In genomic region chr10:30374353-30374752, GRCh38 we compare ENCODE assay signal across 13 cellular contexts. TPM values are rescaled to one million over a fixed set of nuclear protein-coding genes. Genes with fewer than 3 reads are reported as not detected.
DNase-seq lines count a peak whose midpoint lies in the region; ATAC-seq, FAIRE-seq and TF ChIP-seq lines count a peak whose summit lies in the region.
"Had no signal": no experiment of that assay in that cellular context is flagged by ENCODE, and none has a peak within 500 bp of the region (broad histone marks: within the 10 kb centered on the region; RNA-seq: fewer than 3 reads in every experiment).

No MANE protein-coding gene starts in this region.

- no peak overlapping the region for H4K91ac ChIP-seq in neuronal stem cell (ENCODE audit: low read depth, low read length, poor library complexity)

- H3K27me3 ChIP-seq in HepG2 (ENCODE audit: control insufficient read depth in 1 of 2, insufficient read depth in 2 of 2, low read length in 2 of 2) = peaks cover 0 to 19% of the 10 kb centered on the region in 2 experiments; a peak in 4 of 5 replicates
- H3K27me3 ChIP-seq in right lobe of liver = no peaks in the 10 kb centered on the region
- H3K27me3 ChIP-seq in neuronal stem cell (ENCODE audit: control insufficient read depth in 3 of 3, insufficient read depth in 3 of 3, low read depth in 1 of 3, low read length in 3 of 3) = peaks cover 0 to 13% (median 0%) of the 10 kb centered on the region in 3 experiments
- H3K27me3 ChIP-seq in suprapubic skin = no peaks in the 10 kb centered on the region

- H4K20me1 ChIP-seq in HepG2 (ENCODE audit: insufficient read depth, low read length) = no peaks in the 10 kb centered on the region

- H3K4me1 ChIP-seq in HepG2 (ENCODE audit: insufficient read depth, low read length) (no peaks in the 10 kb centered on the region), right lobe of liver (no peaks in the 10 kb centered on the region), neuronal stem cell (ENCODE audit: control insufficient read depth in 2 of 2, insufficient read depth in 1 of 2, low read depth in 1 of 2, low read length in 2 of 2) (peaks cover 0 to 6% of the 10 kb centered on the region in 2 donors), suprapubic skin (no peaks in the 10 kb centered on the region)
- H3K4me1 ChIP-seq: parathyroid adenoma had no signal

- no peak overlapping the region for H3K23ac ChIP-seq in neuronal stem cell (ENCODE audit: low read depth, low read length, poor library complexity)

- H4K8ac ChIP-seq in neuronal stem cell (ENCODE audit: low read depth, low read length) = no peak overlapping the region

- H2AFZ ChIP-seq in HepG2 (ENCODE audit: low read length) (no peak overlapping the region), neuronal stem cell (ENCODE audit: low read length) (no peak overlapping the region)
- H2AFZ ChIP-seq: parathyroid adenoma had no signal

- H3K27ac ChIP-seq in HepG2 (ENCODE audit: extremely low read length, insufficient read depth, low read length) (no peak overlapping the region), right lobe of liver (no peak overlapping the region), neuronal stem cell (replicated peaks; ENCODE audit: low read length) (no peak overlapping the region), suprapubic skin (no peak overlapping the region)
- H3K27ac ChIP-seq: parathyroid adenoma had no signal

- 13% methylated on average over 6 of the region's 6 CpGs for WGBS in HepG2 (ENCODE audit: low lambda C conversion rate)
- WGBS in right lobe of liver (ENCODE audit: insufficient coverage, low coverage, low lambda C conversion rate, missing lambda C conversion rate) = 70% methylated on average over 5 of the region's 6 CpGs
- no CpG with 5 or more reads among the region's 6 CpGs for WGBS in neuronal stem cell (ENCODE audit: extremely low coverage in 2 of 2, insufficient read length in 2 of 2, insufficient replicate concordance in 1 of 2), 2 donors
- 96% methylated on average over 6 of the region's 6 CpGs for WGBS in suprapubic skin

- no peaks in the 10 kb centered on the region for H3K36me3 ChIP-seq in HepG2 (replicated peaks in 1 of 2; ENCODE audit: control insufficient read depth in 1 of 2, insufficient read depth in 2 of 2, low read length in 2 of 2)
- no peaks in the 10 kb centered on the region for H3K36me3 ChIP-seq in right lobe of liver
- H3K36me3 ChIP-seq in neuronal stem cell (replicated peaks in 1 of 2; ENCODE audit: control insufficient read depth in 2 of 2, insufficient read depth in 2 of 2, low read length in 2 of 2) = no peaks in the 10 kb centered on the region
- H3K36me3 ChIP-seq in suprapubic skin = no peaks in the 10 kb centered on the region
- H3K36me3 ChIP-seq: HAP-1 had no signal

- TF ChIP-seq RAD21 in HepG2 (CRISPR knock-in tag; IDR thresholded peaks at IDR 0.05) = no peak

- no peak for FAIRE-seq in HepG2 (lab: Jason Lieb, UNC)

- TF ChIP-seq POLR2A in HepG2 (IDR thresholded peaks at IDR 0.05; ENCODE audit: insufficient read depth in 1 of 2, low read depth in 2 of 2, low read length in 2 of 2) (no peak), right lobe of liver (IDR thresholded peaks at IDR 0.05) (no peak), suprapubic skin (IDR thresholded peaks at IDR 0.05) (no peak)

- intact Hi-C loops in HepG2 (cut with micrococcal nuclease; ENCODE audit: unreplicated experiment) = no loop called here
- intact Hi-C loops in right lobe of liver (cut with DNase I) = no loop called here

- ATAC-seq in HepG2 = no peak
- no peak for ATAC-seq in right lobe of liver
- no peak for ATAC-seq in HG02870 (IDR thresholded peaks at IDR 0.05; ENCODE audit: unreplicated experiment)

- no peaks in the 10 kb centered on the region for H3K79me2 ChIP-seq in HepG2 (ENCODE audit: insufficient read depth, low read length)
- H3K79me2 ChIP-seq: parathyroid adenoma had no signal

- H3K4me3 ChIP-seq in HepG2 (replicated peaks in 1 of 3; ENCODE audit: insufficient read depth in 1 of 3, low read depth in 2 of 3, low read length in 3 of 3) (no peak overlapping the region), right lobe of liver (no peak overlapping the region), neuronal stem cell (ENCODE audit: low read length in 2 of 2) (no peak overlapping the region), suprapubic skin (no peak overlapping the region)
- H3K4me3 ChIP-seq: HAP-1 had no signal

- peaks cover under 1% of the 10 kb centered on the region for H3K79me1 ChIP-seq in neuronal stem cell (ENCODE audit: low read depth, low read length)

- H3K4ac ChIP-seq in neuronal stem cell (ENCODE audit: low read length) = no peak overlapping the region

- H3K4me2 ChIP-seq in HepG2 (ENCODE audit: low read depth, low read length) = no peak overlapping the region
- no peak overlapping the region for H3K4me2 ChIP-seq in neuronal stem cell (ENCODE audit: insufficient read depth, low read length, poor library complexity, severe bottlenecking)

- no peak overlapping the region for H2BK15ac ChIP-seq in neuronal stem cell (ENCODE audit: low read length)

- H2BK120ac ChIP-seq in neuronal stem cell (ENCODE audit: low read depth, low read length) = no peak overlapping the region

- BruUV-seq in HepG2 (replicated peaks; lab: Mats Ljungman, UMichigan) = no TSS peak

- no peak for TF ChIP-seq EP300 in HepG2 (IDR thresholded peaks at IDR 0.05; ENCODE audit: low read depth in 2 of 2, low read length in 2 of 2)
- no peak for TF ChIP-seq EP300 in HepG2 (CRISPR knock-in tag; IDR thresholded peaks at IDR 0.05; ENCODE audit: borderline replicate concordance)
- TF ChIP-seq EP300 in suprapubic skin (IDR thresholded peaks at IDR 0.05) = no peak

- peak; percentile 27 for DNase-seq in HepG2 (ENCODE audit: low spot score)
- no peak for DNase-seq in right lobe of liver
- peak; percentile 67 for DNase-seq in NAMALWA (ENCODE audit: low spot score)
- DNase-seq in ecto neural progenitor cell (ENCODE audit: low spot score) = peak; percentile 57
- DNase-seq in neuronal stem cell (ENCODE audit: low spot score) = no peak
- DNase-seq in NOMO-1 (lab: John Stamatoyannopoulos, UW; ENCODE audit: unreplicated experiment in 2 of 2) = no peak
- DNase-seq in suprapubic skin (ENCODE audit: low spot score in 2 of 2) = no peak
- DNase-seq: activated CD4-positive, CD25-positive, alpha-beta regulatory T cell treated with anti-CD3 and anti-CD28 coated beads, Interleukin-2, amount 50 U/mL, for 72 hours; activated T-cell treated with anti-CD3 and anti-CD28 coated beads, Interleukin-2, amount 50 U/mL, for 4 hours; Calu3 had no signal

- CTCF ChIA-PET in HepG2 (lab: Yijun Ruan, JAX; ENCODE audit: low intra/inter-chr PET ratio, low total read pairs) = no interaction called here

- no peak overlapping the region for H2AK5ac ChIP-seq in neuronal stem cell (ENCODE audit: low read depth, low read length)

- in situ Hi-C loops in HepG2 (cut with HindIII; ENCODE audit: extremely low pct_ligation_motif_present, low pct_unique_long_range_greater_than_20kb) = no loop called here

- H3K18ac ChIP-seq in neuronal stem cell (ENCODE audit: low read length) = peak overlapping the region; percentile 11

- no peak overlapping the region for H2BK5ac ChIP-seq in neuronal stem cell (ENCODE audit: low read length)

- H2BK12ac ChIP-seq in neuronal stem cell (ENCODE audit: low read length) = no peak overlapping the region

- TF ChIP-seq CTCF in HepG2 (CRISPR knock-in tag; IDR thresholded peaks at IDR 0.05) (no peak), right lobe of liver (IDR thresholded peaks at IDR 0.05) (no peak), suprapubic skin (IDR thresholded peaks at IDR 0.05) (no peak)

- POLR2A ChIA-PET in HepG2 (lab: Yijun Ruan, JAX) = no interaction called here

- H3K9ac ChIP-seq in HepG2 (ENCODE audit: insufficient read depth, low read depth, low read length) = no peak overlapping the region
- no peak overlapping the region for H3K9ac ChIP-seq in neuronal stem cell (ENCODE audit: low read depth, low read length, poor library complexity)
- H3K9ac ChIP-seq: parathyroid adenoma had no signal

- H3K9me3 ChIP-seq in HepG2 (ENCODE audit: low read length) (no peaks in the 10 kb centered on the region), right lobe of liver (no peaks in the 10 kb centered on the region), neuronal stem cell (replicated peaks in 1 of 2; ENCODE audit: control insufficient read depth in 2 of 2, insufficient read depth in 1 of 2, low read depth in 1 of 2, low read length in 2 of 2) (no peaks in the 10 kb centered on the region), suprapubic skin (no peaks in the 10 kb centered on the region)
- H3K9me3 ChIP-seq: HAP-1 had no signal

- H3K14ac ChIP-seq in neuronal stem cell (ENCODE audit: low read length) = no peak overlapping the region

RNA-seq across cellular contexts. Expression of gene MTPAP, which starts 25.3 kb away (rescaled TPM):
- total RNA-seq in HepG2 (2016; rRNA removed; fragmentation: Illumina TruSeq; extraction: Trizol) (31.0 and 42.4 TPM in 2 replicates), right lobe of liver (10 to 100 TPM in 4 of 6 experiments, 1 to 10 TPM in 2; 7.6 to 13.9 (median 11.9) TPM), suprapubic skin (10 to 100 TPM; 17.7 to 25.7 (median 18.2) TPM)
- total RNA-seq in HepG2 (2016; cell fraction: cytosol; rRNA removed; fragmentation: Illumina TruSeq; extraction: Trizol; ENCODE audit: low read depth) = 19.8 and 20.0 TPM in 2 replicates
- 33.3 and 39.6 TPM in 2 replicates for total RNA-seq in HepG2 (2016; cell fraction: insoluble cytoplasmic fraction; rRNA removed; fragmentation: Illumina TruSeq; extraction: Trizol)
- 40.8 and 45.4 TPM in 2 replicates for total RNA-seq in HepG2 (2016; cell fraction: membrane; rRNA removed; fragmentation: Illumina TruSeq; extraction: Trizol)
- 24.1 and 24.9 TPM in 2 replicates for total RNA-seq in HepG2 (2016; cell fraction: nucleus; rRNA removed; fragmentation: Illumina TruSeq; extraction: Trizol)
- 9.4 and 10.0 TPM in 2 replicates for polyA plus RNA-seq in HepG2 (2011; rRNA removed)
- polyA plus RNA-seq in HepG2 (2011; cell fraction: cytosol; rRNA removed) = 3.6 and 5.5 TPM in 2 replicates
- 4.6 and 6.1 TPM in 2 replicates for polyA plus RNA-seq in HepG2 (2011; cell fraction: nucleus; rRNA removed)
- 13.2 and 15.9 TPM in 2 replicates for polyA plus RNA-seq in HepG2 (2012)
- 7.6 and 8.0 TPM in 2 replicates for polyA plus RNA-seq in HepG2 (2016; cell fraction: cytosol; fragmentation: Illumina TruSeq; extraction: Trizol; ENCODE audit: low read depth)
- 20.6 and 21.5 TPM in 2 replicates for polyA plus RNA-seq in HepG2 (2016; cell fraction: insoluble cytoplasmic fraction; fragmentation: Illumina TruSeq; extraction: Trizol; ENCODE audit: low read depth)
- 11.0 TPM in 2 replicates for polyA plus RNA-seq in HepG2 (2016; cell fraction: membrane; fragmentation: Illumina TruSeq; extraction: Trizol; ENCODE audit: low read depth)
- polyA plus RNA-seq in HepG2 (2016; cell fraction: nucleus; fragmentation: Illumina TruSeq; extraction: Trizol; ENCODE audit: insufficient read depth, low read depth) = 26.2 and 26.7 TPM in 2 replicates
- polyA minus RNA-seq in HepG2 (2011; rRNA and poly(A)+ RNA removed; ENCODE audit: low replicate concordance) = 1.9 and 8.7 TPM in 2 replicates
- 8.4 and 9.1 TPM in 2 replicates for polyA minus RNA-seq in HepG2 (2011; cell fraction: cytosol; rRNA and poly(A)+ RNA removed)
- polyA minus RNA-seq in HepG2 (2011; cell fraction: nucleus; rRNA and poly(A)+ RNA removed) = 9.8 and 14.2 TPM in 2 replicates
- 15.9 TPM for polyA plus RNA-seq in neuronal stem cell (2013, experiment 1 of 2)
- polyA plus RNA-seq in neuronal stem cell (2013, experiment 2 of 2) = 16.9 TPM

RNA-seq across cellular contexts. Expression of gene MAP3K8, which starts 59.6 kb away (rescaled TPM):
- total RNA-seq in HepG2 (2016; rRNA removed; fragmentation: Illumina TruSeq; extraction: Trizol) (19.3 and 21.8 TPM in 2 replicates), right lobe of liver (10 to 100 TPM in 1 of 6 experiments, 1 to 10 TPM in 5; 3.1 to 21.9 (median 6.1) TPM), suprapubic skin (10 to 100 TPM; 21.9 to 56.4 (median 54.2) TPM)
- total RNA-seq in HepG2 (2016; cell fraction: cytosol; rRNA removed; fragmentation: Illumina TruSeq; extraction: Trizol; ENCODE audit: low read depth) = 12.2 and 13.6 TPM in 2 replicates
- 18.0 and 21.2 TPM in 2 replicates for total RNA-seq in HepG2 (2016; cell fraction: insoluble cytoplasmic fraction; rRNA removed; fragmentation: Illumina TruSeq; extraction: Trizol)
- total RNA-seq in HepG2 (2016; cell fraction: membrane; rRNA removed; fragmentation: Illumina TruSeq; extraction: Trizol) = 15.3 and 19.2 TPM in 2 replicates
- 22.1 and 23.1 TPM in 2 replicates for total RNA-seq in HepG2 (2016; cell fraction: nucleus; rRNA removed; fragmentation: Illumina TruSeq; extraction: Trizol)
- polyA plus RNA-seq in HepG2 (2011; rRNA removed) = 26.6 and 37.9 TPM in 2 replicates
- 12.9 and 14.6 TPM in 2 replicates for polyA plus RNA-seq in HepG2 (2011; cell fraction: cytosol; rRNA removed)
- polyA plus RNA-seq in HepG2 (2011; cell fraction: nucleus; rRNA removed) = 26.9 and 27.5 TPM in 2 replicates
- polyA plus RNA-seq in HepG2 (2012) = 11.2 and 14.3 TPM in 2 replicates
- polyA plus RNA-seq in HepG2 (2016; cell fraction: cytosol; fragmentation: Illumina TruSeq; extraction: Trizol; ENCODE audit: low read depth) = 8.6 and 13.3 TPM in 2 replicates
- polyA plus RNA-seq in HepG2 (2016; cell fraction: insoluble cytoplasmic fraction; fragmentation: Illumina TruSeq; extraction: Trizol; ENCODE audit: low read depth) = 15.6 and 17.9 TPM in 2 replicates
- polyA plus RNA-seq in HepG2 (2016; cell fraction: membrane; fragmentation: Illumina TruSeq; extraction: Trizol; ENCODE audit: low read depth) = 9.4 and 12.4 TPM in 2 replicates
- polyA plus RNA-seq in HepG2 (2016; cell fraction: nucleus; fragmentation: Illumina TruSeq; extraction: Trizol; ENCODE audit: insufficient read depth, low read depth) = 41.0 and 46.6 TPM in 2 replicates
- 15.0 and 17.4 TPM in 2 replicates for polyA minus RNA-seq in HepG2 (2011; rRNA and poly(A)+ RNA removed; ENCODE audit: low replicate concordance)
- 7.3 and 10.3 TPM in 2 replicates for polyA minus RNA-seq in HepG2 (2011; cell fraction: cytosol; rRNA and poly(A)+ RNA removed)
- polyA minus RNA-seq in HepG2 (2011; cell fraction: nucleus; rRNA and poly(A)+ RNA removed) = 30.6 and 31.2 TPM in 2 replicates
- 3.4 TPM for polyA plus RNA-seq in neuronal stem cell (2013, experiment 1 of 2)
- polyA plus RNA-seq in neuronal stem cell (2013, experiment 2 of 2) = 3.5 TPM

Comparison
In these comparisons a context has a peak if more than half of its experiments do, and no peak if none do; other contexts are left out.
1. DNase-seq: peak in HepG2 (single experiment), NAMALWA (single experiment) and ecto neural progenitor cell (single experiment); none in right lobe of liver (0 of 3), neuronal stem cell (single experiment), NOMO-1 (0 of 2) and suprapubic skin (0 of 2).